Comparison of ENCODE assay signal across 26 cellular contexts in genomic region chrX:134810211-134810610, GRCh38.
"Had no signal": no experiment of that assay in that cellular context is flagged by ENCODE, and none has a peak within 500 bp of the region (broad histone marks: within the 10 kb centered on the region; RNA-seq: fewer than 3 reads in every experiment).

No MANE protein-coding gene starts in this region.

- DNase-seq: activated CD4-positive, alpha-beta memory T cell treated with anti-CD3 and anti-CD28 coated beads for 36 hours; activated CD4-positive, alpha-beta T cell treated with anti-CD3 and anti-CD28 coated beads for 48 hours; activated effector memory CD4-positive, alpha-beta T cell treated with anti-CD3 and anti-CD28 coated beads, Interleukin-2, amount 50 U/mL, for 16 hours; activated naive CD4-positive, alpha-beta T cell treated with anti-CD3 and anti-CD28 coated beads, Interleukin-2, amount 50 U/mL, for 16 hours; activated naive CD8-positive, alpha-beta T cell treated with anti-CD3 and anti-CD28 coated beads, Interleukin-2, amount 50 U/mL, for 24 hours; activated T-cell treated with anti-CD3 and anti-CD28 coated beads for 4 hours; central memory CD4-positive, alpha-beta T cell; effector memory CD8-positive, alpha-beta T cell; gastrocnemius medialis; head of caudate nucleus; hypothalamus; left ventricle myocardium inferior; naive thymus-derived CD8-positive, alpha-beta T cell; posterior cingulate gyrus; sigmoid colon; stimulated activated CD4-positive, alpha-beta T cell treated with anti-CD3 and anti-CD28 coated beads, Interleukin-15, amount 100 ng/mL, for 24 hours; stomach; T-helper 9 cell had no signal

- ATAC-seq: activated naive CD8-positive, alpha-beta T cell treated with anti-CD3 and anti-CD28 coated beads, Interleukin-2, amount 50 U/mL, for 24 hours; effector memory CD8-positive, alpha-beta T cell; gastrocnemius medialis; naive thymus-derived CD8-positive, alpha-beta T cell; stimulated activated memory B cell treated with anti-CD40 and anti-IgM and Interleukin-4, amounts not matched to agents 10 μg/mL and 1 μg/mL and 100 μg/mL, for 72 hours had no signal

- H3K27ac ChIP-seq: ascending aorta, esophagus muscularis mucosa, gastrocnemius medialis, left ventricle myocardium inferior, neural progenitor cell, sigmoid colon, suprapubic skin, tibial nerve had no signal

- H3K36me3 ChIP-seq: ascending aorta, esophagus muscularis mucosa, gastrocnemius medialis, left ventricle myocardium inferior, neural progenitor cell, sigmoid colon, stomach, suprapubic skin, tibial nerve had no signal

- H3K27me3 Mint-ChIP-seq: activated CD4-positive, alpha-beta memory T cell treated with anti-CD3 and anti-CD28 coated beads for 36 hours; activated naive CD8-positive, alpha-beta T cell treated with anti-CD3 and anti-CD28 coated beads, Interleukin-2, amount 50 U/mL, for 24 hours; effector memory CD8-positive, alpha-beta T cell; naive thymus-derived CD8-positive, alpha-beta T cell; stimulated activated memory B cell treated with anti-CD40 and anti-IgM and Interleukin-4, amounts not matched to agents 10 μg/mL and 1 μg/mL and 100 μg/mL, for 72 hours had no signal

- H3K9me3 ChIP-seq: ascending aorta, esophagus muscularis mucosa, gastrocnemius medialis, left ventricle myocardium inferior, sigmoid colon, stomach, suprapubic skin, tibial nerve had no signal

- H3K36me3 Mint-ChIP-seq: activated CD4-positive, alpha-beta memory T cell treated with anti-CD3 and anti-CD28 coated beads for 36 hours; mesothelial cell of epicardium; stimulated activated memory B cell treated with anti-CD40 and anti-IgM and Interleukin-4, amounts not matched to agents 10 μg/mL and 1 μg/mL and 100 μg/mL, for 72 hours had no signal

- H3K4me2 ChIP-seq: neural progenitor cell, smooth muscle cell had no signal

- H3K27ac Mint-ChIP-seq: activated CD4-positive, alpha-beta memory T cell treated with anti-CD3 and anti-CD28 coated beads for 36 hours; activated naive CD8-positive, alpha-beta T cell treated with anti-CD3 and anti-CD28 coated beads, Interleukin-2, amount 50 U/mL, for 24 hours; effector memory CD8-positive, alpha-beta T cell; neural progenitor cell; stimulated activated memory B cell treated with anti-CD40 and anti-IgM and Interleukin-4, amounts not matched to agents 10 μg/mL and 1 μg/mL and 100 μg/mL, for 72 hours had no signal

- H3K27me3 ChIP-seq: ascending aorta, esophagus muscularis mucosa, gastrocnemius medialis, neural progenitor cell, sigmoid colon, stomach, suprapubic skin, tibial nerve had no signal

- H3K4me3 ChIP-seq: ascending aorta, esophagus muscularis mucosa, gastrocnemius medialis, left ventricle myocardium inferior, neural progenitor cell, sigmoid colon, smooth muscle cell, stomach, suprapubic skin, tibial nerve had no signal

- H3K9ac ChIP-seq: neural progenitor cell had no signal

- H3K4me1 ChIP-seq: ascending aorta, gastrocnemius medialis, neural progenitor cell, sigmoid colon, tibial nerve had no signal

- H3K9me3 Mint-ChIP-seq: activated CD4-positive, alpha-beta memory T cell treated with anti-CD3 and anti-CD28 coated beads for 36 hours; activated naive CD8-positive, alpha-beta T cell treated with anti-CD3 and anti-CD28 coated beads, Interleukin-2, amount 50 U/mL, for 24 hours; effector memory CD8-positive, alpha-beta T cell; naive thymus-derived CD8-positive, alpha-beta T cell; neural progenitor cell; stimulated activated memory B cell treated with anti-CD40 and anti-IgM and Interleukin-4, amounts not matched to agents 10 μg/mL and 1 μg/mL and 100 μg/mL, for 72 hours had no signal

- H3K4me3 Mint-ChIP-seq: activated CD4-positive, alpha-beta memory T cell treated with anti-CD3 and anti-CD28 coated beads for 36 hours; activated naive CD8-positive, alpha-beta T cell treated with anti-CD3 and anti-CD28 coated beads, Interleukin-2, amount 50 U/mL, for 24 hours; effector memory CD8-positive, alpha-beta T cell; mesothelial cell of epicardium; neural progenitor cell; stimulated activated memory B cell treated with anti-CD40 and anti-IgM and Interleukin-4, amounts not matched to agents 10 μg/mL and 1 μg/mL and 100 μg/mL, for 72 hours had no signal

- H2AFZ ChIP-seq: neural progenitor cell had no signal
